Comparison of ENCODE assay signal across 18 cellular contexts in the genomic region with DNA sequence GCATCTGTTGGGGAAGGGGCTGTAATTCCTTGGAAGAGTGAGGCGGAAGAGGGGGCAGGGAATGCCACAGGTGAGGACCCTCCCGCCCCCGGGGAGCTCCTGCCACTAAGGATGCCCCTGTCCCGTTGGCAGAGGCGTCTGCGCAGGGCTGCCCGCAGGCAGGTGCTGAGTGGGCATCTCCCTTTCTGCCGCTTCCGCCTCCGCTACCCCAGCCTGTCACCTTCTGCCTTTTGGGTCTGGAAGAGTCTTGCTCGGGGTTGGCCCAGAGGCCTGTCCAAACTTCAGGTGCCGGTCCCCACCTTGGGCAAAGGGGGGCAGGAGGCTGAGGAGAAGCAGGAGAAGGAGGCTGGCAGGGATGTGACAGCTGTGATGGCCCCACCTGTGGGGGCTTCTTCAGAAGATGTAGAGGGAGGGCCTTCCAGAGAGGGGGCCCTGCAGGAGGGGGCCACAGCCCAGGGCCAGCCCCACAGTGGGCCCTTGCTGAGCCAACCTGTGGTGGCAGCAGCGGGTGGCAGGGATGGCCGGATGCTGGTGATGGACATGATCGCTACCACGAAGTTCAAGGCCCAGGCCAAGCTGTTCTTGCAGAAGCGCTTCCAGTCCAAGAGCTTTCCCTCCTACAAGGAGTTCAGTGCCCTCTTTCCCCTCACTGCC. TPM values are rescaled to one million over a fixed set of nuclear protein-coding genes. Genes with fewer than 3 reads are reported as not detected.
DNase-seq lines count a peak whose midpoint lies in the region; ATAC-seq and TF ChIP-seq lines count a peak whose summit lies in the region.
"Had no signal": no experiment of that assay in that cellular context is flagged by ENCODE, and none has a peak within 500 bp of the region (broad histone marks: within the 10 kb centered on the region; RNA-seq: fewer than 3 reads in every experiment).

No MANE protein-coding gene starts in this region.

- H3K79me1 ChIP-seq in mesendoderm (ENCODE audit: low read length), result peaks cover 16% of the 10 kb centered on the region

- ATAC-seq in WTC11 (no peak), upper lobe of right lung (no peak)
- ATAC-seq: A549, K562 had no signal

- no peak overlapping the region for H3K4me3 Mint-ChIP-seq in WTC11
- no peak overlapping the region for H3K4me3 Mint-ChIP-seq in activated T-helper 2 cell treated with anti-CD3 and anti-CD28 coated beads, Interferon-gamma antibody, Interleukin-2, Interleukin-4, amounts not matched to agents 10 μg/mL and 5 μg/mL and 100 μg/mL, durations not matched to agents 14 hours and 24 hours and 36 hours (ENCODE audit: low read depth)
- H3K4me3 Mint-ChIP-seq: CD14-positive monocyte; CD4-positive, alpha-beta memory T cell had no signal

- peak overlapping the region; percentile 2 for H3K9ac ChIP-seq in mesendoderm (ENCODE audit: low read length)
- H3K9ac ChIP-seq: BLaER1 had no signal

- H3K27ac ChIP-seq in mesendoderm (ENCODE audit: low read depth, low read length), result no peak overlapping the region
- H3K27ac ChIP-seq in upper lobe of right lung, result no peak overlapping the region
- H3K27ac ChIP-seq: 22Rv1, A549, BLaER1 had no signal

- WGBS in mesendoderm (ENCODE audit: extremely low coverage, insufficient coverage, low lambda C conversion rate), result no CpG with 5 or more reads among the region's 17 CpGs

- H3K56ac ChIP-seq in mesendoderm (ENCODE audit: low read length), result peak overlapping the region; percentile 54

- intact Hi-C loops in upper lobe of right lung (cut with DNase I), result no loop called here
- intact Hi-C loops in activated T-helper 2 cell treated with anti-CD3 and anti-CD28 coated beads, Interferon-gamma antibody, Interleukin-2, Interleukin-4, amounts not matched to agents 10 μg/mL and 5 μg/mL and 100 μg/mL, durations not matched to agents 14 hours and 24 hours and 36 hours (cut with micrococcal nuclease), result no loop called here

- H3K36me3 ChIP-seq in mesendoderm (ENCODE audit: control insufficient read depth, insufficient read depth, low read length) (peaks cover 35% of the 10 kb centered on the region), upper lobe of right lung (no peaks in the 10 kb centered on the region)
- H3K36me3 ChIP-seq: BLaER1, HAP-1 had no signal

- peaks cover 53% of the 10 kb centered on the region for H3K4me1 Mint-ChIP-seq in WTC11
- H3K4me1 Mint-ChIP-seq in activated T-helper 2 cell treated with anti-CD3 and anti-CD28 coated beads, Interferon-gamma antibody, Interleukin-2, Interleukin-4, amounts not matched to agents 10 μg/mL and 5 μg/mL and 100 μg/mL, durations not matched to agents 14 hours and 24 hours and 36 hours (ENCODE audit: low read depth), result no peaks in the 10 kb centered on the region
- H3K4me1 Mint-ChIP-seq: CD4-positive, alpha-beta memory T cell had no signal

- peak; percentile 1 for DNase-seq in AG08396 (ENCODE audit: low spot score)
- DNase-seq in WTC11 (ENCODE audit: low spot score), result no peak
- no peak for DNase-seq in mesendoderm
- DNase-seq in upper lobe of right lung, result peak; percentile 51
- DNase-seq in HK-2 (ENCODE audit: unreplicated experiment), result no peak
- DNase-seq in activated T-helper 2 cell treated with anti-CD3 and anti-CD28 coated beads, Interferon-gamma antibody, Interleukin-2, Interleukin-4, amounts not matched to agents 10 μg/mL and 5 μg/mL and 100 μg/mL, durations not matched to agents 14 hours and 24 hours and 36 hours (ENCODE audit: low spot score), result no peak
- DNase-seq in NOMO-1 treated with dmso at 0.1 percent for 144 hours (lab: John Stamatoyannopoulos, UW; ENCODE audit: unreplicated experiment), result no peak
- DNase-seq: CD4-positive, alpha-beta memory T cell; DMS79 treated with DMSO at 0.1 percent for 48 hours; GF-D8; GOT3; IMR-90 had no signal

- H2BK120ac ChIP-seq in mesendoderm (ENCODE audit: low read depth, low read length), result no peak overlapping the region

- no peaks in the 10 kb centered on the region for H3K27me3 ChIP-seq in mesendoderm (ENCODE audit: insufficient read depth, low read length, poor library complexity)
- no peaks in the 10 kb centered on the region for H3K27me3 ChIP-seq in upper lobe of right lung
- H3K27me3 ChIP-seq: BLaER1 had no signal

- H2BK5ac ChIP-seq in mesendoderm (ENCODE audit: low read length), result no peak overlapping the region

- H2BK15ac ChIP-seq in mesendoderm (replicated peaks; ENCODE audit: low read depth), result no peak overlapping the region

- H3K79me2 ChIP-seq in mesendoderm (ENCODE audit: control insufficient read depth, insufficient read depth, low read length), result peaks cover 76% of the 10 kb centered on the region

- H4K5ac ChIP-seq in mesendoderm (ENCODE audit: low read length), result no peak overlapping the region

- no peak overlapping the region for H3K18ac ChIP-seq in mesendoderm (ENCODE audit: low read length)

- H3K23ac ChIP-seq in mesendoderm (ENCODE audit: low read length), result no peak overlapping the region

- H3K27ac Mint-ChIP-seq in WTC11, result peak overlapping the region; percentile 81; the same call in 1 of the 2 replicates
- no peak overlapping the region for H3K27ac Mint-ChIP-seq in activated T-helper 2 cell treated with anti-CD3 and anti-CD28 coated beads, Interferon-gamma antibody, Interleukin-2, Interleukin-4, amounts not matched to agents 10 μg/mL and 5 μg/mL and 100 μg/mL, durations not matched to agents 14 hours and 24 hours and 36 hours
- H3K27ac Mint-ChIP-seq: CD4-positive, alpha-beta memory T cell had no signal

- no peak overlapping the region for H3K4me2 ChIP-seq in mesendoderm (ENCODE audit: low read length)
- H3K4me2 ChIP-seq: A549, BLaER1 had no signal

- H3K36me3 Mint-ChIP-seq in WTC11, result peaks cover 43% of the 10 kb centered on the region
- H3K36me3 Mint-ChIP-seq in activated T-helper 2 cell treated with anti-CD3 and anti-CD28 coated beads, Interferon-gamma antibody, Interleukin-2, Interleukin-4, amounts not matched to agents 10 μg/mL and 5 μg/mL and 100 μg/mL, durations not matched to agents 14 hours and 24 hours and 36 hours (ENCODE audit: low read depth), result no peaks in the 10 kb centered on the region
- H3K36me3 Mint-ChIP-seq: CD14-positive monocyte; CD4-positive, alpha-beta memory T cell had no signal

- no peak overlapping the region for H4K8ac ChIP-seq in mesendoderm (ENCODE audit: low read depth, low read length)

- no peak overlapping the region for H3K4me3 ChIP-seq in mesendoderm (ENCODE audit: low read length)
- no peak overlapping the region for H3K4me3 ChIP-seq in upper lobe of right lung
- H3K4me3 ChIP-seq: A549, BLaER1, HAP-1, K562 had no signal

- H3K9me3 Mint-ChIP-seq in WTC11, result no peaks in the 10 kb centered on the region
- no peaks in the 10 kb centered on the region for H3K9me3 Mint-ChIP-seq in activated T-helper 2 cell treated with anti-CD3 and anti-CD28 coated beads, Interferon-gamma antibody, Interleukin-2, Interleukin-4, amounts not matched to agents 10 μg/mL and 5 μg/mL and 100 μg/mL, durations not matched to agents 14 hours and 24 hours and 36 hours
- H3K9me3 Mint-ChIP-seq: CD14-positive monocyte; CD4-positive, alpha-beta memory T cell had no signal

- no peak overlapping the region for H2AK5ac ChIP-seq in mesendoderm (ENCODE audit: low read length)

- CTCF ChIA-PET in WTC11 (lab: Charles Lee), result interaction anchor here (1.0 kb wide), 1 partner anchor 10 kb away, joined by 3 read pairs; a partner anchor contains a TSS

- H3K4me1 ChIP-seq in mesendoderm (ENCODE audit: control insufficient read depth, low read depth, low read length), result peaks cover 17% of the 10 kb centered on the region
- H3K4me1 ChIP-seq in upper lobe of right lung, result no peaks in the 10 kb centered on the region
- H3K4me1 ChIP-seq: A549, HAP-1 had no signal

- POLR2A ChIA-PET in WTC11 (lab: Charles Lee), result interaction anchor here (0.5 kb wide), 1 partner anchor 13 kb away, joined by 7 read pairs; no protein-coding TSS in a partner anchor

- H3K9me3 ChIP-seq in upper lobe of right lung, result no peaks in the 10 kb centered on the region
- H3K9me3 ChIP-seq: A549, BLaER1, HAP-1 had no signal

- no peak for TF ChIP-seq CTCF in WTC11 (IDR thresholded peaks at IDR 0.05)
- no peak for TF ChIP-seq CTCF in upper lobe of right lung (IDR thresholded peaks at IDR 0.05)

- H3K4ac ChIP-seq in mesendoderm (ENCODE audit: low read depth, low read length), result no peak overlapping the region

- no peaks in the 10 kb centered on the region for H3K27me3 Mint-ChIP-seq in WTC11 (ENCODE audit: low read depth)
- H3K27me3 Mint-ChIP-seq in activated T-helper 2 cell treated with anti-CD3 and anti-CD28 coated beads, Interferon-gamma antibody, Interleukin-2, Interleukin-4, amounts not matched to agents 10 μg/mL and 5 μg/mL and 100 μg/mL, durations not matched to agents 14 hours and 24 hours and 36 hours (ENCODE audit: low read depth), result peaks cover 1% of the 10 kb centered on the region

TF ChIP-seq in WTC11, 78 proteins besides CTCF, POLR2A, EP300 and RAD21 (continues in another document):
- TF ChIP-seq FOXJ3 (CRISPR knock-in tag; IDR thresholded peaks at IDR 0.05; ENCODE audit: borderline replicate concordance) (no peak), JAZF1 (CRISPR knock-in tag; IDR thresholded peaks at IDR 0.05) (no peak), ZNF121 (CRISPR knock-in tag; IDR thresholded peaks at IDR 0.05) (no peak)

RNA-seq across cellular contexts. Expression of a gene that starts 10.0 kb away (rescaled TPM):
- total RNA-seq in WTC11 (2021) (106 to 130 TPM (median 128 TPM) in 3 replicates), upper lobe of right lung (not detected)
- 135 TPM for polyA plus RNA-seq in mesendoderm (2013, experiment 1 of 2)
- 136 TPM for polyA plus RNA-seq in mesendoderm (2013, experiment 2 of 2)
- total RNA-seq in activated T-helper 2 cell treated with anti-CD3 and anti-CD28 coated beads, Interferon-gamma antibody, Interleukin-2, Interleukin-4, amounts not matched to agents 10 μg/mL and 5 μg/mL and 100 μg/mL, durations not matched to agents 14 hours and 24 hours and 36 hours, result not detected in 2 replicates
- total RNA-seq: CD4-positive, alpha-beta memory T cell; IMR-90 had no signal
- polyA plus RNA-seq: A549; CD14-positive monocyte; CD4-positive, alpha-beta memory T cell; IMR-90 had no signal

RNA-seq across cellular contexts. Expression of a gene that starts 55.6 kb away (rescaled TPM):
- total RNA-seq in WTC11 (2021) (84.7 to 91.2 TPM (median 90.2 TPM) in 3 replicates), upper lobe of right lung (48.3 TPM)
- polyA plus RNA-seq in mesendoderm (2013, experiment 1 of 2), result 29.6 TPM
- 29.9 TPM for polyA plus RNA-seq in mesendoderm (2013, experiment 2 of 2)
- total RNA-seq in activated T-helper 2 cell treated with anti-CD3 and anti-CD28 coated beads, Interferon-gamma antibody, Interleukin-2, Interleukin-4, amounts not matched to agents 10 μg/mL and 5 μg/mL and 100 μg/mL, durations not matched to agents 14 hours and 24 hours and 36 hours, result 46.2 and 48.5 TPM in 2 replicates

Comparison
In these comparisons a context has a peak if more than half of its experiments do, and no peak if none do; other contexts are left out.
1. DNase-seq: peak in AG08396 (single experiment) and upper lobe of right lung (single experiment); none in WTC11 (single experiment), mesendoderm (single experiment), HK-2 (single experiment), activated T-helper 2 cell treated with anti-CD3 and anti-CD28 coated beads, Interferon-gamma antibody, Interleukin-2, Interleukin-4, amounts not matched to agents 10 μg/mL and 5 μg/mL and 100 μg/mL, durations not matched to agents 14 hours and 24 hours and 36 hours (single experiment) and NOMO-1 treated with dmso at 0.1 percent for 144 hours (single experiment).
2. RNA of a gene that starts 10.0 kb away (total RNA-seq): 106 to 130 TPM in WTC11; not detected in upper lobe of right lung (single experiment) and not detected in activated T-helper 2 cell treated with anti-CD3 and anti-CD28 coated beads, Interferon-gamma antibody, Interleukin-2, Interleukin-4, amounts not matched to agents 10 μg/mL and 5 μg/mL and 100 μg/mL, durations not matched to agents 14 hours and 24 hours and 36 hours; every median in the first group is over 100 times any median in the second.